Comparison of ENCODE assay signal across 26 cellular contexts in genomic region chr5:3546028-3546427, GRCh38. TPM values are rescaled to one million over a fixed set of nuclear protein-coding genes. Genes with fewer than 3 reads are reported as not detected.
DNase-seq lines count a peak whose midpoint lies in the region; ATAC-seq, FAIRE-seq and TF ChIP-seq lines count a peak whose summit lies in the region.
"Had no signal": no experiment of that assay in that cellular context is flagged by ENCODE, and none has a peak within 500 bp of the region (broad histone marks: within the 10 kb centered on the region; RNA-seq: fewer than 3 reads in every experiment).

No MANE protein-coding gene starts in this region.

- CTCF ChIA-PET in HepG2 (lab: Yijun Ruan, JAX; ENCODE audit: low intra/inter-chr PET ratio, low total read pairs) (no interaction called here), IMR-90 (lab: Yijun Ruan, JAX) (no interaction called here), H1 (lab: Charles Lee; ENCODE audit: partially characterized antibody) (interaction anchor here (1.1 kb wide), 1 partner anchor 29 kb away, joined by 4 read pairs; no protein-coding TSS in a partner anchor)
- CTCF ChIA-PET in activated CD4-positive, alpha-beta T cell treated with anti-CD3 and anti-CD28 coated beads for 36 hours (lab: Charles Lee) = no interaction called here

- intact Hi-C loops in HepG2 (cut with micrococcal nuclease; ENCODE audit: unreplicated experiment) = no loop called here
- intact Hi-C loops in right lobe of liver (cut with DNase I) = no loop called here
- intact Hi-C loops in IMR-90 (cut with micrococcal nuclease) = no loop called here
- intact Hi-C loops in activated CD4-positive, alpha-beta T cell treated with anti-CD3 and anti-CD28 coated beads for 36 hours (cut with DNase I, micrococcal nuclease) = no loop called here

- no peak for DNase-seq in HepG2 (ENCODE audit: low spot score)
- DNase-seq in right lobe of liver = no peak
- DNase-seq in IMR-90 = no peak
- DNase-seq in H1 (ENCODE audit: low read depth in 1 of 2, low spot score in 2 of 2) = no peak
- no peak for DNase-seq in activated CD4-positive, alpha-beta T cell treated with anti-CD3 and anti-CD28 coated beads for 36 hours
- DNase-seq: ACHN; BE2C; C1 segment of cervical spinal cord; CD4-positive, alpha-beta memory T cell; CD4-positive, CD25-positive, alpha-beta regulatory T cell; CD8-positive, alpha-beta memory T cell; COR-L47; DMS 273 treated with DMSO at 0.1 percent for 48 hours; DMS153; DMS53; DMS79; GF-D8 had no signal

- TF ChIP-seq POLR2A in HepG2 (IDR thresholded peaks at IDR 0.05; ENCODE audit: insufficient read depth in 1 of 2, low read depth in 2 of 2, low read length in 2 of 2) = no peak
- TF ChIP-seq POLR2A in right lobe of liver (IDR thresholded peaks at IDR 0.05) = no peak
- no peak for TF ChIP-seq POLR2A in IMR-90 (IDR thresholded peaks at IDR 0.05; ENCODE audit: low read depth, low read length)
- TF ChIP-seq POLR2A in H1 (IDR thresholded peaks at IDR 0.05; ENCODE audit: control extremely low read depth in 1 of 2, low read depth in 2 of 2, low read length in 2 of 2) = no peak

- TF ChIP-seq EP300 in HepG2 (IDR thresholded peaks at IDR 0.05; ENCODE audit: low read depth in 2 of 2, low read length in 2 of 2) = no peak
- no peak for TF ChIP-seq EP300 in HepG2 (CRISPR knock-in tag; IDR thresholded peaks at IDR 0.05; ENCODE audit: borderline replicate concordance)
- no peak for TF ChIP-seq EP300 in H1 (IDR thresholded peaks at IDR 0.05; ENCODE audit: borderline replicate concordance in 1 of 2, low read depth in 2 of 2, low read length in 2 of 2)

- no peak overlapping the region for H3K23ac ChIP-seq in IMR-90 (ENCODE audit: low read depth, low read length)
- H3K23ac ChIP-seq in H1 (ENCODE audit: insufficient read length) = no peak overlapping the region

- no peaks in the 10 kb centered on the region for H3K36me3 Mint-ChIP-seq in activated CD4-positive, alpha-beta T cell treated with anti-CD3 and anti-CD28 coated beads for 36 hours (ENCODE audit: low read depth)
- H3K36me3 Mint-ChIP-seq: CD14-positive monocyte; CD4-positive, alpha-beta memory T cell; CD4-positive, CD25-positive, alpha-beta regulatory T cell; CD8-positive, alpha-beta memory T cell had no signal

- dilution Hi-C loops in IMR-90 (cut with HindIII; ENCODE audit: low sequenced_read_pairs, unreplicated experiment) = no loop called here

- no peaks in the 10 kb centered on the region for H3K23me2 ChIP-seq in H1 (ENCODE audit: low read depth, low read length)

- H3K4ac ChIP-seq in IMR-90 (ENCODE audit: low read depth, low read length) (no peak overlapping the region), H1 (replicated peaks; ENCODE audit: insufficient read length, low read depth, low read length) (no peak overlapping the region)

- H2AK5ac ChIP-seq in IMR-90 (ENCODE audit: low read depth, low read length) (no peak overlapping the region), H1 (ENCODE audit: low read depth, low read length) (no peak overlapping the region)

- H3K9me3 ChIP-seq in HepG2 (ENCODE audit: low read length) (no peaks in the 10 kb centered on the region), right lobe of liver (no peaks in the 10 kb centered on the region), IMR-90 (ENCODE audit: control insufficient read depth, insufficient read depth, low read length) (peaks cover 21% of the 10 kb centered on the region), H1 (ENCODE audit: insufficient read depth in 2 of 2, low read depth in 1 of 2, low read length in 1 of 2) (no peaks in the 10 kb centered on the region)
- H3K9me3 ChIP-seq: BE2C had no signal

- no peak overlapping the region for H3K4me3 ChIP-seq in HepG2 (replicated peaks in 1 of 3; ENCODE audit: insufficient read depth in 1 of 3, low read depth in 2 of 3, low read length in 3 of 3)
- no peak overlapping the region for H3K4me3 ChIP-seq in right lobe of liver
- H3K4me3 ChIP-seq in IMR-90 (ENCODE audit: insufficient read depth, low read depth, low read length) = no peak overlapping the region
- H3K4me3 ChIP-seq in H1 (ENCODE audit: extremely low read depth in 1 of 4, insufficient read depth in 2 of 4, low read depth in 3 of 4, low read length in 4 of 4) = no peak overlapping the region
- H3K4me3 ChIP-seq: BLaER1 had no signal

- POLR2A ChIA-PET in HepG2 (lab: Yijun Ruan, JAX) (no interaction called here), IMR-90 (lab: Charles Lee; ENCODE audit: unreplicated experiment) (no interaction called here), H1 (lab: Charles Lee; ENCODE audit: partially characterized antibody) (no interaction called here)
- POLR2A ChIA-PET in activated CD4-positive, alpha-beta T cell treated with anti-CD3 and anti-CD28 coated beads for 36 hours (lab: Charles Lee) = no interaction called here

- 29% methylated on average over 3 of the region's 3 CpGs for WGBS in HepG2 (ENCODE audit: low lambda C conversion rate)
- WGBS in right lobe of liver (ENCODE audit: insufficient coverage, low coverage, low lambda C conversion rate, missing lambda C conversion rate) = 85% methylated on average over 1 of the region's 3 CpGs
- WGBS in IMR-90 (ENCODE audit: extremely low coverage in 2 of 2, insufficient read length in 1 of 2), 2 experiments = 40% methylated on average over 1 of the region's 3 CpGs; no CpG with 5 or more reads in 1 of the 2 experiments
- WGBS in H1 (ENCODE audit: extremely low coverage in 1 of 2, insufficient coverage in 1 of 2, insufficient read length in 1 of 2, insufficient replicate concordance in 2 of 2, low coverage in 1 of 2, low lambda C conversion rate in 2 of 2, missing lambda C conversion rate in 1 of 2), 2 experiments = 88% methylated on average over 3 of the region's 3 CpGs; no CpG with 5 or more reads in 1 of the 2 experiments

- H3K9me3 Mint-ChIP-seq in activated CD4-positive, alpha-beta T cell treated with anti-CD3 and anti-CD28 coated beads for 36 hours (ENCODE audit: low read depth) = peaks cover 3% of the 10 kb centered on the region

- H2BK5ac ChIP-seq in IMR-90 (ENCODE audit: low read depth, low read length, poor library complexity, severe bottlenecking) = no peak overlapping the region
- H2BK5ac ChIP-seq in H1 (ENCODE audit: low read depth, low read length) = no peak overlapping the region

- no peak overlapping the region for H3K27ac ChIP-seq in HepG2 (ENCODE audit: extremely low read length, insufficient read depth, low read length)
- H3K27ac ChIP-seq in right lobe of liver = no peak overlapping the region
- H3K27ac ChIP-seq in IMR-90 (ENCODE audit: insufficient read depth, low read length) = no peak overlapping the region
- no peak overlapping the region for H3K27ac ChIP-seq in H1 (ENCODE audit: low read depth, low read length)
- H3K27ac ChIP-seq: 22Rv1, BLaER1 had no signal

- no peak overlapping the region for H4K5ac ChIP-seq in IMR-90 (ENCODE audit: low read depth, low read length)
- H4K5ac ChIP-seq in H1 (ENCODE audit: insufficient read length, low read depth, low read length) = no peak overlapping the region

- no peak overlapping the region for H2BK120ac ChIP-seq in IMR-90 (ENCODE audit: low read depth, low read length)
- H2BK120ac ChIP-seq in H1 (replicated peaks; ENCODE audit: low read depth, low read length) = no peak overlapping the region

- H3K9ac ChIP-seq in HepG2 (ENCODE audit: insufficient read depth, low read depth, low read length) (no peak overlapping the region), IMR-90 (ENCODE audit: low read depth, low read length) (no peak overlapping the region), H1 (replicated peaks in 1 of 4; ENCODE audit: extremely low read depth in 1 of 4, low read depth in 3 of 4, low read length in 3 of 4) (no peak overlapping the region)
- H3K9ac ChIP-seq: BLaER1 had no signal

- no peaks in the 10 kb centered on the region for H3K79me2 ChIP-seq in HepG2 (ENCODE audit: insufficient read depth, low read length)
- no peaks in the 10 kb centered on the region; a peak in 1 of 4 replicates for H3K79me2 ChIP-seq in H1 (ENCODE audit: control insufficient read depth in 1 of 2, insufficient read depth in 2 of 2, low read length in 2 of 2)

- H4K8ac ChIP-seq in IMR-90 (ENCODE audit: low read depth in 2 of 2, low read length in 2 of 2) (no peak overlapping the region), H1 (ENCODE audit: extremely low read depth, insufficient read depth, low read length) (no peak overlapping the region)

- H3K56ac ChIP-seq in IMR-90 (ENCODE audit: extremely low read depth, insufficient read depth, low read length) (no peak overlapping the region), H1 (replicated peaks; ENCODE audit: insufficient read length, low read depth, low read length) (no peak overlapping the region)

- ATAC-seq in HepG2 (no peak), right lobe of liver (no peak), IMR-90 (ENCODE audit: low read depth) (no peak), HG03108 (IDR thresholded peaks at IDR 0.05; ENCODE audit: unreplicated experiment) (no peak)
- no peak for ATAC-seq in activated CD4-positive, alpha-beta T cell treated with anti-CD3 and anti-CD28 coated beads for 36 hours

- no peak overlapping the region for H3K27ac Mint-ChIP-seq in activated CD4-positive, alpha-beta T cell treated with anti-CD3 and anti-CD28 coated beads for 36 hours
- H3K27ac Mint-ChIP-seq: CD14-positive monocyte; CD4-positive, alpha-beta memory T cell; CD4-positive, CD25-positive, alpha-beta regulatory T cell; CD8-positive, alpha-beta memory T cell had no signal

- H3K4me1 ChIP-seq in HepG2 (ENCODE audit: insufficient read depth, low read length) (no peaks in the 10 kb centered on the region), right lobe of liver (no peaks in the 10 kb centered on the region), IMR-90 (ENCODE audit: control insufficient read depth, insufficient read depth, low read length) (no peaks in the 10 kb centered on the region), H1 (replicated peaks in 1 of 4; ENCODE audit: control insufficient read depth in 3 of 4, insufficient read depth in 4 of 4, low read length in 3 of 4) (no peaks in the 10 kb centered on the region)
- H3K4me1 ChIP-seq: BE2C, BLaER1 had no signal

- in situ Hi-C loops in HepG2 (cut with HindIII; ENCODE audit: extremely low pct_ligation_motif_present, low pct_unique_long_range_greater_than_20kb) = no loop called here
- in situ Hi-C loops in IMR-90 (cut with MboI; ENCODE audit: low sequenced_read_pairs) = no loop called here

- H3K4me3 Mint-ChIP-seq in activated CD4-positive, alpha-beta T cell treated with anti-CD3 and anti-CD28 coated beads for 36 hours = no peak overlapping the region
- H3K4me3 Mint-ChIP-seq: CD14-positive monocyte; CD4-positive, alpha-beta memory T cell; CD4-positive, CD25-positive, alpha-beta regulatory T cell; CD8-positive, alpha-beta memory T cell had no signal

- H4K91ac ChIP-seq in IMR-90 (ENCODE audit: insufficient read depth, low read depth, low read length) (no peak overlapping the region), H1 (replicated peaks; ENCODE audit: insufficient read length, low read length) (no peak overlapping the region)

- H2AFZ ChIP-seq in HepG2 (ENCODE audit: low read length) (no peak overlapping the region), IMR-90 (replicated peaks; ENCODE audit: low read length, poor library complexity) (no peak overlapping the region), H1 (ENCODE audit: low read length) (peak overlapping the region; percentile 5; the same call in 1 of the 2 replicates)

- no peaks in the 10 kb centered on the region for H3K36me3 ChIP-seq in HepG2 (replicated peaks in 1 of 2; ENCODE audit: control insufficient read depth in 1 of 2, insufficient read depth in 2 of 2, low read length in 2 of 2)
- no peaks in the 10 kb centered on the region for H3K36me3 ChIP-seq in right lobe of liver
- H3K36me3 ChIP-seq in IMR-90 (ENCODE audit: control insufficient read depth, insufficient read depth, low read length) = no peaks in the 10 kb centered on the region
- H3K36me3 ChIP-seq in H1 (ENCODE audit: control insufficient read depth in 2 of 4, insufficient read depth in 4 of 4, low read length in 3 of 4) = no peaks in the 10 kb centered on the region
- H3K36me3 ChIP-seq: BE2C, BLaER1 had no signal

- no peak overlapping the region for H2BK12ac ChIP-seq in H1 (ENCODE audit: low read depth, low read length)

- no peaks in the 10 kb centered on the region for H3K27me3 Mint-ChIP-seq in activated CD4-positive, alpha-beta T cell treated with anti-CD3 and anti-CD28 coated beads for 36 hours
- H3K27me3 Mint-ChIP-seq: CD4-positive, CD25-positive, alpha-beta regulatory T cell; CD8-positive, alpha-beta memory T cell had no signal

- no peak overlapping the region for H2AK9ac ChIP-seq in IMR-90 (replicated peaks; ENCODE audit: low read depth, low read length, poor library complexity)

- H2BK20ac ChIP-seq in IMR-90 (ENCODE audit: low read depth, low read length) (no peak overlapping the region), H1 (ENCODE audit: low read length) (no peak overlapping the region)

- H3K4me2 ChIP-seq in HepG2 (ENCODE audit: low read depth, low read length) (no peak overlapping the region), IMR-90 (ENCODE audit: low read depth, low read length) (no peak overlapping the region), H1 (ENCODE audit: insufficient read depth in 1 of 2, low read depth in 2 of 2, low read length in 2 of 2) (no peak overlapping the region)
- H3K4me2 ChIP-seq: BLaER1 had no signal

- no peak overlapping the region for H3K14ac ChIP-seq in IMR-90 (replicated peaks; ENCODE audit: low read depth, low read length)
- no peak overlapping the region for H3K14ac ChIP-seq in H1 (ENCODE audit: insufficient read length)

- BruUV-seq in HepG2 (replicated peaks; lab: Mats Ljungman, UMichigan) (no TSS peak), IMR-90 (replicated peaks; lab: Mats Ljungman, UMichigan) (no TSS peak)

- TF ChIP-seq CTCF in HepG2 (CRISPR knock-in tag; IDR thresholded peaks at IDR 0.05) (no peak), right lobe of liver (IDR thresholded peaks at IDR 0.05) (no peak), IMR-90 (conservative IDR thresholded peaks at IDR 0.05; ENCODE audit: low read depth, low read length) (no peak), H1 (IDR thresholded peaks at IDR 0.05; ENCODE audit: control extremely low read depth in 1 of 3, insufficient read depth in 1 of 3, low read depth in 1 of 3, low read length in 3 of 3) (no peak)

- FAIRE-seq in HepG2 (lab: Jason Lieb, UNC) = no peak
- no peak for FAIRE-seq in H1 (lab: Jason Lieb, UNC)
- FAIRE-seq: G401.6, GM12891, GM19239 had no signal

- H3K79me1 ChIP-seq in IMR-90 (ENCODE audit: low read depth in 1 of 2, low read length in 2 of 2) (no peaks in the 10 kb centered on the region), H1 (ENCODE audit: low read depth, low read length) (no peaks in the 10 kb centered on the region)

- no peaks in the 10 kb centered on the region for H3K9me1 ChIP-seq in IMR-90 (ENCODE audit: insufficient read depth, low read length)

- TF ChIP-seq RAD21 in HepG2 (CRISPR knock-in tag; IDR thresholded peaks at IDR 0.05) (no peak), IMR-90 (IDR thresholded peaks at IDR 0.05; ENCODE audit: low read length) (no peak), H1 (IDR thresholded peaks at IDR 0.05 in 1 of 2, conservative IDR thresholded peaks at IDR 0.05 in 1 of 2; ENCODE audit: low read depth in 2 of 2, low read length in 2 of 2) (no peak)

- no peaks in the 10 kb centered on the region for H3K4me1 Mint-ChIP-seq in activated CD4-positive, alpha-beta T cell treated with anti-CD3 and anti-CD28 coated beads for 36 hours
- H3K4me1 Mint-ChIP-seq: CD14-positive monocyte; CD4-positive, alpha-beta memory T cell; CD4-positive, CD25-positive, alpha-beta regulatory T cell; CD8-positive, alpha-beta memory T cell had no signal

- H3K18ac ChIP-seq in IMR-90 (ENCODE audit: low read depth, low read length) (no peak overlapping the region), H1 (ENCODE audit: extremely low read depth, low read length) (no peak overlapping the region)

- H4K20me1 ChIP-seq in HepG2 (ENCODE audit: insufficient read depth, low read length) (no peaks in the 10 kb centered on the region), IMR-90 (ENCODE audit: insufficient read depth, low read length) (no peaks in the 10 kb centered on the region), H1 (replicated peaks in 1 of 2; ENCODE audit: control insufficient read depth in 1 of 2, insufficient read depth in 2 of 2, low read length in 2 of 2) (no peaks in the 10 kb centered on the region)
- H4K20me1 ChIP-seq: BLaER1 had no signal

- H3K27me3 ChIP-seq in HepG2 (ENCODE audit: control insufficient read depth in 1 of 2, insufficient read depth in 2 of 2, low read length in 2 of 2) = no peaks in the 10 kb centered on the region
- no peaks in the 10 kb centered on the region for H3K27me3 ChIP-seq in right lobe of liver
- no peaks in the 10 kb centered on the region for H3K27me3 ChIP-seq in IMR-90 (ENCODE audit: control insufficient read depth, insufficient read depth, low read length)
- H3K27me3 ChIP-seq in H1 (replicated peaks in 1 of 4; ENCODE audit: control insufficient read depth in 3 of 4, extremely low read depth in 1 of 4, insufficient read depth in 3 of 4, low read length in 3 of 4) = no peaks in the 10 kb centered on the region
- H3K27me3 ChIP-seq: BE2C, BLaER1 had no signal

- H2BK15ac ChIP-seq in IMR-90 (ENCODE audit: low read depth, low read length) (no peak overlapping the region), H1 (ENCODE audit: low read length) (no peak overlapping the region; the same call in 1 of the 2 replicates)

RNA-seq across cellular contexts. Expression of gene IRX1, which starts 49.6 kb away (rescaled TPM):
- total RNA-seq in HepG2 (2016; rRNA removed; fragmentation: Illumina TruSeq; extraction: Trizol) = not detected in 2 replicates
- total RNA-seq in HepG2 (2016; cell fraction: cytosol; rRNA removed; fragmentation: Illumina TruSeq; extraction: Trizol; ENCODE audit: low read depth) = not detected in 2 replicates
- not detected in 2 replicates for total RNA-seq in HepG2 (2016; cell fraction: insoluble cytoplasmic fraction; rRNA removed; fragmentation: Illumina TruSeq; extraction: Trizol)
- total RNA-seq in HepG2 (2016; cell fraction: membrane; rRNA removed; fragmentation: Illumina TruSeq; extraction: Trizol) = not detected in 2 replicates
- total RNA-seq in HepG2 (2016; cell fraction: nucleus; rRNA removed; fragmentation: Illumina TruSeq; extraction: Trizol) = not detected in 2 replicates
- polyA plus RNA-seq in HepG2 (2011; rRNA removed) = not detected in 2 replicates
- polyA plus RNA-seq in HepG2 (2011; cell fraction: cytosol; rRNA removed) = not detected in 2 replicates
- polyA plus RNA-seq in HepG2 (2011; cell fraction: nucleus; rRNA removed) = not detected in 2 replicates
- polyA plus RNA-seq in HepG2 (2012) = not detected in 2 replicates
- polyA plus RNA-seq in HepG2 (2016; cell fraction: cytosol; fragmentation: Illumina TruSeq; extraction: Trizol; ENCODE audit: low read depth) = not detected in 2 replicates
- polyA plus RNA-seq in HepG2 (2016; cell fraction: insoluble cytoplasmic fraction; fragmentation: Illumina TruSeq; extraction: Trizol; ENCODE audit: low read depth) = not detected in 2 replicates
- polyA plus RNA-seq in HepG2 (2016; cell fraction: membrane; fragmentation: Illumina TruSeq; extraction: Trizol; ENCODE audit: low read depth) = not detected in 2 replicates
- polyA plus RNA-seq in HepG2 (2016; cell fraction: nucleus; fragmentation: Illumina TruSeq; extraction: Trizol; ENCODE audit: insufficient read depth, low read depth) = not detected in 2 replicates
- polyA minus RNA-seq in HepG2 (2011; rRNA and poly(A)+ RNA removed; ENCODE audit: low replicate concordance) = not detected in 2 replicates
- not detected in 2 replicates for polyA minus RNA-seq in HepG2 (2011; cell fraction: cytosol; rRNA and poly(A)+ RNA removed)
- polyA minus RNA-seq in HepG2 (2011; cell fraction: nucleus; rRNA and poly(A)+ RNA removed) = not detected in 2 replicates
- not detected for total RNA-seq in right lobe of liver
- total RNA-seq in IMR-90 (2012; rRNA removed) = not detected in 2 replicates
- polyA plus RNA-seq in IMR-90 (2012; rRNA removed) = not detected in 2 replicates
- not detected in 2 replicates for polyA plus RNA-seq in IMR-90 (2012; cell fraction: cytosol; rRNA removed)
- polyA plus RNA-seq in IMR-90 (2012; cell fraction: nucleus; rRNA removed; ENCODE audit: low replicate concordance) = not detected in 2 replicates
- 3.9 and 5.1 TPM in 2 replicates for total RNA-seq in H1 (2021; fragmentation: NEBNext Ultra II Directional; extraction: Animal tissue kit (Norgen Biotek cat#: 25700))
- 2.6 and 10.6 TPM in 2 replicates for polyA plus RNA-seq in H1 (2011; rRNA removed)
- polyA plus RNA-seq in H1 (2011; cell fraction: cytosol; rRNA removed) = 8.5 TPM
- polyA plus RNA-seq in H1 (2011; cell fraction: nucleus; rRNA removed) = 9.3 TPM
- polyA plus RNA-seq in H1 (2012, experiment 1 of 2) = 4.0 to 6.1 TPM (median 5.3 TPM) in 4 replicates
- 2.8 TPM for polyA plus RNA-seq in H1 (2012, experiment 2 of 2)
- 0.41 TPM for polyA plus RNA-seq in H1 (2013, experiment 1 of 2)
- polyA plus RNA-seq in H1 (2013, experiment 2 of 2) = 0.28 TPM
- polyA minus RNA-seq in H1 (2011; rRNA and poly(A)+ RNA removed) = 0.54 and 1.5 TPM in 2 replicates
- 6.5 TPM for polyA minus RNA-seq in H1 (2011; cell fraction: cytosol; rRNA and poly(A)+ RNA removed)
- 8.3 TPM for polyA minus RNA-seq in H1 (2011; cell fraction: nucleus; rRNA and poly(A)+ RNA removed)
- not detected for total RNA-seq in activated CD4-positive, alpha-beta T cell treated with anti-CD3 and anti-CD28 coated beads for 36 hours
- total RNA-seq: A673; CD4-positive, alpha-beta memory T cell; CD4-positive, CD25-positive, alpha-beta regulatory T cell; CD8-positive, alpha-beta memory T cell had no signal
- polyA plus RNA-seq: AG04450; CD14-positive monocyte; CD4-positive, alpha-beta memory T cell; CD4-positive, CD25-positive, alpha-beta regulatory T cell; CD8-positive, alpha-beta memory T cell had no signal
